In genomic region chr15:71262599-71262998, GRCh38 we compare ENCODE assay signal across 21 cellular contexts.
DNase-seq lines count a peak whose midpoint lies in the region; ATAC-seq, FAIRE-seq and TF ChIP-seq lines count a peak whose summit lies in the region.
"Had no signal": no experiment of that assay in that cellular context is flagged by ENCODE, and none has a peak within 500 bp of the region (broad histone marks: within the 10 kb centered on the region; RNA-seq: fewer than 3 reads in every experiment).

No MANE protein-coding gene starts in this region.

- H3K9me3 Mint-ChIP-seq in stimulated activated naive B cell treated with anti-CD40 and anti-IgM and Interleukin-4, amounts not matched to agents 10 μg/mL and 1 μg/mL and 100 μg/mL, for 72 hours: peaks cover 3 to 4% of the 10 kb centered on the region in 2 donors
- H3K9me3 Mint-ChIP-seq: CD8-positive, alpha-beta T cell had no signal

- WGBS in A549 (ENCODE audit: missing lambda C conversion rate): 78% methylated on average over 3 of the region's 3 CpGs

- no peak overlapping the region for H3K27ac ChIP-seq in A549
- no peak overlapping the region for H3K27ac ChIP-seq in HEK293 (ENCODE audit: extremely low read depth, low read depth, low read length)
- H3K27ac ChIP-seq in SJCRH30: peak overlapping the region; percentile 33
- no peak overlapping the region for H3K27ac ChIP-seq in caudate nucleus (ENCODE audit: low read depth, low read length)
- H3K27ac ChIP-seq: BLaER1, C4-2B had no signal

- peak; percentile 46 for FAIRE-seq in A549 (lab: Jason Lieb, UNC)
- FAIRE-seq: G401.6, GM12892, H54 had no signal

- H3K4me3 ChIP-seq in A549: no peak overlapping the region
- H3K4me3 ChIP-seq in HEK293 (ENCODE audit: low read depth, low read length): no peak overlapping the region
- no peak overlapping the region for H3K4me3 ChIP-seq in SJCRH30
- H3K4me3 ChIP-seq: BLaER1, HAP-1 had no signal

- H3K4me1 ChIP-seq in A549 (no peaks in the 10 kb centered on the region), HEK293 (ENCODE audit: control insufficient read depth, insufficient read depth, low read length) (no peaks in the 10 kb centered on the region), SJCRH30 (peaks cover 28% of the 10 kb centered on the region)
- H3K4me1 ChIP-seq: BLaER1, Caco-2 had no signal

- no peak overlapping the region for H3K4me3 Mint-ChIP-seq in stimulated activated naive B cell treated with anti-CD40 and anti-IgM and Interleukin-4, amounts not matched to agents 10 μg/mL and 1 μg/mL and 100 μg/mL, for 72 hours
- H3K4me3 Mint-ChIP-seq: B cell; CD4-positive, CD25-positive, alpha-beta regulatory T cell; CD8-positive, alpha-beta T cell had no signal

- H3K36me3 Mint-ChIP-seq in stimulated activated naive B cell treated with anti-CD40 and anti-IgM and Interleukin-4, amounts not matched to agents 10 μg/mL and 1 μg/mL and 100 μg/mL, for 72 hours: no peaks in the 10 kb centered on the region
- H3K36me3 Mint-ChIP-seq: CD4-positive, CD25-positive, alpha-beta regulatory T cell; CD8-positive, alpha-beta T cell had no signal

- H3K4me2 ChIP-seq in A549: no peak overlapping the region
- H3K4me2 ChIP-seq: BLaER1 had no signal

- no peaks in the 10 kb centered on the region for H3K27me3 ChIP-seq in SJCRH30
- H3K27me3 ChIP-seq: BLaER1 had no signal

- H3K36me3 ChIP-seq in HEK293 (ENCODE audit: control insufficient read depth in 2 of 2, insufficient read depth in 1 of 2, low read length in 2 of 2) (no peaks in the 10 kb centered on the region), SJCRH30 (no peaks in the 10 kb centered on the region)
- H3K36me3 ChIP-seq: BLaER1, HAP-1 had no signal

- H3K4me1 Mint-ChIP-seq in stimulated activated naive B cell treated with anti-CD40 and anti-IgM and Interleukin-4, amounts not matched to agents 10 μg/mL and 1 μg/mL and 100 μg/mL, for 72 hours: no peaks in the 10 kb centered on the region
- H3K4me1 Mint-ChIP-seq: B cell; CD4-positive, CD25-positive, alpha-beta regulatory T cell had no signal

- TF ChIP-seq CTCF in A549 (IDR thresholded peaks at IDR 0.05): no peak
- no peak for TF ChIP-seq CTCF in HEK293 (tag by site-specific recombination; IDR thresholded peaks at IDR 0.05)

- ATAC-seq in A549 (no peak), HG02623 (IDR thresholded peaks at IDR 0.05; ENCODE audit: unreplicated experiment) (no peak)
- ATAC-seq in stimulated activated naive B cell treated with anti-CD40 and anti-IgM and Interleukin-4, amounts not matched to agents 10 μg/mL and 1 μg/mL and 100 μg/mL, for 72 hours (replicated peaks): no peak
- ATAC-seq: CD8-positive, alpha-beta T cell had no signal

- no peak for TF ChIP-seq EP300 in A549 (IDR thresholded peaks at IDR 0.05)

- no peak for TF ChIP-seq POLR2A in A549 (IDR thresholded peaks at IDR 0.05; ENCODE audit: low read length)

- POLR2A ChIA-PET in A549 (lab: Yijun Ruan, JAX): no interaction called here
- POLR2A ChIA-PET in HEK293 (lab: Yijun Ruan, JAX): no interaction called here

- TF ChIP-seq RAD21 in A549 (conservative IDR thresholded peaks at IDR 0.05 in 1 of 2, IDR thresholded peaks at IDR 0.05 in 1 of 2): no peak

- peak overlapping the region; percentile 32 for H3K27ac Mint-ChIP-seq in stimulated activated naive B cell treated with anti-CD40 and anti-IgM and Interleukin-4, amounts not matched to agents 10 μg/mL and 1 μg/mL and 100 μg/mL, for 72 hours
- H3K27ac Mint-ChIP-seq: B cell; CD4-positive, CD25-positive, alpha-beta regulatory T cell; CD8-positive, alpha-beta T cell had no signal

- peaks cover 5 to 6% of the 10 kb centered on the region in 2 donors for H3K27me3 Mint-ChIP-seq in stimulated activated naive B cell treated with anti-CD40 and anti-IgM and Interleukin-4, amounts not matched to agents 10 μg/mL and 1 μg/mL and 100 μg/mL, for 72 hours
- H3K27me3 Mint-ChIP-seq: CD4-positive, CD25-positive, alpha-beta regulatory T cell had no signal

- H3K9me3 ChIP-seq in A549 (peaks cover 18% of the 10 kb centered on the region; the same call in 2 of the 3 replicates), HEK293 (ENCODE audit: control insufficient read depth, insufficient read depth, low read depth, low read length) (no peaks in the 10 kb centered on the region), SJCRH30 (replicated peaks) (no peaks in the 10 kb centered on the region; the same call in none of the 2 replicates)
- H3K9me3 ChIP-seq: BLaER1, Caco-2, HAP-1 had no signal

- CTCF ChIA-PET in A549 (lab: Yijun Ruan, JAX) (interaction anchor here (0.6 kb wide), 2 partner anchors 30 to 55 kb away, joined by 3 read pairs; no protein-coding TSS in a partner anchor), HEK293 (lab: Yijun Ruan, JAX) (no interaction called here)

- no peak for DNase-seq in A549 (ENCODE audit: low read depth in 1 of 2, low spot score in 1 of 2)
- DNase-seq in SJCRH30: no peak
- DNase-seq in stimulated activated naive B cell treated with anti-CD40 and anti-IgM and Interleukin-4, amounts not matched to agents 10 μg/mL and 1 μg/mL and 100 μg/mL, for 72 hours: no peak
- DNase-seq in activated CD8-positive, alpha-beta memory T cell treated with anti-CD3 and anti-CD28 coated beads, Interleukin-2, amount 50 U/mL, for 4 hours: no peak
- no peak for DNase-seq in caudate nucleus (lab: John Stamatoyannopoulos, UW)
- DNase-seq: 8988T; Caco-2; CD4-positive, CD25-positive, alpha-beta regulatory T cell; CD8-positive, alpha-beta T cell; DMS153; DND-41; GOT3 had no signal

TF ChIP-seq in A549, 52 proteins besides CTCF, POLR2A, EP300 and RAD21 (continues in another document):
- TF ChIP-seq FOSL2 (IDR thresholded peaks at IDR 0.05) (no peak), FOSL2 (CRISPR knock-in tag; IDR thresholded peaks at IDR 0.05) (no peak), PBX3 (IDR thresholded peaks at IDR 0.05) (no peak), SREBF2 (IDR thresholded peaks at IDR 0.05) (no peak), MAX (IDR thresholded peaks at IDR 0.05) (no peak), HMGXB4 (CRISPR knock-in tag; IDR thresholded peaks at IDR 0.05; ENCODE audit: borderline replicate concordance) (no peak), SMC3 (IDR thresholded peaks at IDR 0.05) (no peak), ZNF302 (CRISPR knock-in tag; IDR thresholded peaks at IDR 0.05) (no peak)

TF ChIP-seq in HEK293, 187 proteins besides CTCF, POLR2A, EP300 and RAD21:
- no peak for TF ChIP-seq ZFP3 (tag by site-specific recombination; IDR thresholded peaks at IDR 0.05; ENCODE audit: low read depth)
- TF ChIP-seq RBAK (tag by site-specific recombination; IDR thresholded peaks at IDR 0.05): peak; percentile 91
TF ChIP-seq in HEK293: peak in this region for 1.
